19 cellular contexts compared by ENCODE assay signal in the genomic region with DNA sequence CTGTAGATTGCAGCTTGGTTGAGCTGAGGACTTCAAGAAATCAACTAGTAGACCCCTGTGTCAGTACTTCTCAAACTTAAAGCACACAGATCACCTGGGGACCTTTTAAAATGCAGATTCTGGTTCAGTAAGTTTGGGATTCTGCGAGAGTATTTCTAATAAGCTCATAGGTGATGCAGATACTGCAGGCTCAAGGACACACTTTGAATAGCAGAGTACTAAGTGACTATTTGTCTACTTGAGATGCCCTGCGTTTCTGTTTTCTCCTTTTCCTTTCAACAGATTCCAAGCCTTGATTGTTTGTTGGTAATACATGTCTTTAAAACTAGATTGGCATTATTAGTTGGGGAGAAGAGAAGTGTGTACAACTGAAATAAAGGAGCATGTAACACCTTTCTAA. TPM values are rescaled to one million over a fixed set of nuclear protein-coding genes. Genes with fewer than 3 reads are reported as not detected.
DNase-seq lines count a peak whose midpoint lies in the region; ATAC-seq and TF ChIP-seq lines count a peak whose summit lies in the region.
"Had no signal": no experiment of that assay in that cellular context is flagged by ENCODE, and none has a peak within 500 bp of the region (broad histone marks: within the 10 kb centered on the region; RNA-seq: fewer than 3 reads in every experiment).

No MANE protein-coding gene starts in this region.

- peak overlapping the region; percentile 21 for H3K4me2 ChIP-seq in GM23338

- H3K9me2 ChIP-seq in GM23338 (ENCODE audit: insufficient read depth), result no peaks in the 10 kb centered on the region

- no peaks in the 10 kb centered on the region for H3K9me3 Mint-ChIP-seq in CD8-positive, alpha-beta T cell
- H3K9me3 Mint-ChIP-seq in GM23338, result no peaks in the 10 kb centered on the region
- no peaks in the 10 kb centered on the region for H3K9me3 Mint-ChIP-seq in activated CD4-positive, alpha-beta memory T cell treated with anti-CD3 and anti-CD28 coated beads for 36 hours
- H3K9me3 Mint-ChIP-seq in naive thymus-derived CD4-positive, alpha-beta T cell, result no peaks in the 10 kb centered on the region

- POLR2A ChIA-PET in CD8-positive, alpha-beta T cell (lab: Charles Lee), result interaction anchor here (0.7 kb wide), 1 partner anchor 43 kb away, joined by 5 read pairs; a partner anchor contains a TSS
- POLR2A ChIA-PET in activated CD4-positive, alpha-beta memory T cell treated with anti-CD3 and anti-CD28 coated beads for 36 hours (lab: Charles Lee), result interaction anchor here (0.7 to 1.1 kb wide), 5 partner anchors 12 to 147 kb away, joined by 3 read pairs; a partner anchor contains a TSS
- POLR2A ChIA-PET in naive thymus-derived CD4-positive, alpha-beta T cell (lab: Charles Lee), result interaction anchor here (1.1 kb wide), 1 partner anchor 43 kb away, joined by 3 read pairs; a partner anchor contains a TSS

- no peak overlapping the region for H3K27ac ChIP-seq in CD8-positive, alpha-beta T cell (ENCODE audit: low read depth, low read length)
- 0 out of 2 replicates have a peak overlapping the region, but pooled peaks have one; percentile 12 for H3K27ac ChIP-seq in GM23338 (ENCODE audit: low read depth)
- H3K27ac ChIP-seq in naive thymus-derived CD4-positive, alpha-beta T cell (ENCODE audit: low read depth, low read length), result peak overlapping the region; percentile 20

- H3K79me2 ChIP-seq in GM23338 (replicated peaks; ENCODE audit: insufficient read depth), result peaks cover 98% of the 10 kb centered on the region

- no peaks in the 10 kb centered on the region for H3F3A ChIP-seq in GM23338 (replicated peaks; ENCODE audit: low read depth)

- CTCF ChIA-PET in CD8-positive, alpha-beta T cell (lab: Charles Lee), result no interaction called here
- CTCF ChIA-PET in activated CD4-positive, alpha-beta memory T cell treated with anti-CD3 and anti-CD28 coated beads for 36 hours (lab: Charles Lee), result no interaction called here
- CTCF ChIA-PET in naive thymus-derived CD4-positive, alpha-beta T cell (lab: Charles Lee), result no interaction called here

- no peaks in the 10 kb centered on the region for H3K27me3 Mint-ChIP-seq in CD8-positive, alpha-beta T cell (ENCODE audit: low read depth)
- peaks cover 5% of the 10 kb centered on the region for H3K27me3 Mint-ChIP-seq in GM23338 (ENCODE audit: insufficient read depth, low read depth, poor library complexity)
- H3K27me3 Mint-ChIP-seq in activated CD4-positive, alpha-beta memory T cell treated with anti-CD3 and anti-CD28 coated beads for 36 hours, result no peaks in the 10 kb centered on the region
- H3K27me3 Mint-ChIP-seq in naive thymus-derived CD4-positive, alpha-beta T cell, result no peaks in the 10 kb centered on the region
- H3K27me3 Mint-ChIP-seq: progenitor cell of endocrine pancreas had no signal

- H3K4me1 ChIP-seq in CD8-positive, alpha-beta T cell (ENCODE audit: insufficient read depth, low read length), result peaks cover 23% of the 10 kb centered on the region
- peaks cover 27% of the 10 kb centered on the region for H3K4me1 ChIP-seq in GM23338 (ENCODE audit: insufficient read depth)
- peaks cover 2 to 8% of the 10 kb centered on the region in 2 donors for H3K4me1 ChIP-seq in naive thymus-derived CD4-positive, alpha-beta T cell (ENCODE audit: control insufficient read depth in 2 of 2, insufficient read depth in 2 of 2, low read length in 2 of 2)

- peaks cover 54% of the 10 kb centered on the region for H4K20me1 ChIP-seq in GM23338 (replicated peaks; ENCODE audit: insufficient read depth)

- no peak overlapping the region for H3K4me3 ChIP-seq in CD8-positive, alpha-beta T cell (ENCODE audit: low read depth, low read length)
- H3K4me3 ChIP-seq in GM23338, result no peak overlapping the region
- H3K4me3 ChIP-seq in naive thymus-derived CD4-positive, alpha-beta T cell (ENCODE audit: low read length), result no peak overlapping the region
- H3K4me3 ChIP-seq: adrenal gland had no signal

- no peaks in the 10 kb centered on the region for H3K27me3 ChIP-seq in CD8-positive, alpha-beta T cell (ENCODE audit: insufficient read depth, low read length)
- no peaks in the 10 kb centered on the region for H3K27me3 ChIP-seq in GM23338 (ENCODE audit: insufficient read depth)
- H3K27me3 ChIP-seq in naive thymus-derived CD4-positive, alpha-beta T cell (ENCODE audit: control insufficient read depth in 2 of 2, insufficient read depth in 2 of 2, low read length in 2 of 2), result no peaks in the 10 kb centered on the region
- H3K27me3 ChIP-seq: adrenal gland, BE2C had no signal

- no peaks in the 10 kb centered on the region for H3K9me3 ChIP-seq in CD8-positive, alpha-beta T cell (ENCODE audit: low read length)
- no peaks in the 10 kb centered on the region for H3K9me3 ChIP-seq in naive thymus-derived CD4-positive, alpha-beta T cell (ENCODE audit: control insufficient read depth in 2 of 3, low read length in 3 of 3)
- H3K9me3 ChIP-seq: adrenal gland, BE2C had no signal

- no peak for DNase-seq in CD8-positive, alpha-beta T cell
- no peak for DNase-seq in GM23338 (ENCODE audit: low spot score)
- DNase-seq in activated CD4-positive, alpha-beta memory T cell treated with anti-CD3 and anti-CD28 coated beads for 36 hours, result no peak
- no peak for DNase-seq in naive thymus-derived CD4-positive, alpha-beta T cell
- DNase-seq in inferior parietal cortex (ENCODE audit: extremely low spot score), result no peak
- no peak for DNase-seq in NCI-H2029 (lab: John Stamatoyannopoulos, UW)
- no peak for DNase-seq in NCI-H1092 treated with DMSO at 0.1 percent for 48 hours (lab: John Stamatoyannopoulos, UW)
- DNase-seq: activated CD4-positive, alpha-beta T cell treated with anti-CD3 and anti-CD28 coated beads for 1 hour; activated T-cell treated with anti-CD3 and anti-CD28 coated beads, Interleukin-2, amount 50 U/mL, for 1 hour; adrenal gland; BE2C; DMS79 treated with DMSO at 0.1 percent for 48 hours; foreskin fibroblast; IMR-90; NCI-H1105; NK-92 treated with Interleukin-12 subunit alpha and Interleukin-12 subunit beta, amount 100 ng/mL, for 24 hours; small intestine; T-helper 9 cell had no signal

- peak overlapping the region; percentile 21 for H3K27ac Mint-ChIP-seq in CD8-positive, alpha-beta T cell
- H3K27ac Mint-ChIP-seq in GM23338, result no peak overlapping the region; the same call in 1 of the 2 replicates
- H3K27ac Mint-ChIP-seq in activated CD4-positive, alpha-beta memory T cell treated with anti-CD3 and anti-CD28 coated beads for 36 hours, result peak overlapping the region; percentile 55
- H3K27ac Mint-ChIP-seq in naive thymus-derived CD4-positive, alpha-beta T cell, result peak overlapping the region in 7 of 9 donors; percentile 2 to 80 (median 44)
- H3K27ac Mint-ChIP-seq: progenitor cell of endocrine pancreas had no signal

- intact Hi-C loops in CD8-positive, alpha-beta T cell (cut with DNase I, micrococcal nuclease), result loop anchor here in 1 of 2 experiments (10.0 kb wide), 1 partner anchor 632 kb away; a partner anchor contains a TSS
- intact Hi-C loops in activated CD4-positive, alpha-beta memory T cell treated with anti-CD3 and anti-CD28 coated beads for 36 hours (cut with micrococcal nuclease), result loop anchor here (10.0 kb wide), 1 partner anchor 1688 kb away; a partner anchor contains a TSS
- intact Hi-C loops in naive thymus-derived CD4-positive, alpha-beta T cell (cut with micrococcal nuclease), result no loop called here

- H3K36me3 Mint-ChIP-seq in CD8-positive, alpha-beta T cell, result no peaks in the 10 kb centered on the region
- no peaks in the 10 kb centered on the region; the same call in 1 of the 3 replicates for H3K36me3 Mint-ChIP-seq in GM23338 (ENCODE audit: low read depth)
- peaks cover 2% of the 10 kb centered on the region for H3K36me3 Mint-ChIP-seq in activated CD4-positive, alpha-beta memory T cell treated with anti-CD3 and anti-CD28 coated beads for 36 hours
- peaks cover 0 to 13% (median 0%) of the 10 kb centered on the region in 5 donors for H3K36me3 Mint-ChIP-seq in naive thymus-derived CD4-positive, alpha-beta T cell

- H3K4me3 Mint-ChIP-seq in CD8-positive, alpha-beta T cell, result no peak overlapping the region
- peak overlapping the region; percentile 11; the same call in 1 of the 3 replicates for H3K4me3 Mint-ChIP-seq in GM23338
- H3K4me3 Mint-ChIP-seq in activated CD4-positive, alpha-beta memory T cell treated with anti-CD3 and anti-CD28 coated beads for 36 hours, result no peak overlapping the region
- H3K4me3 Mint-ChIP-seq in naive thymus-derived CD4-positive, alpha-beta T cell, result peak overlapping the region in 1 of 10 donors; percentile 22

- no peak for TF ChIP-seq CTCF in CD8-positive, alpha-beta T cell (IDR thresholded peaks at IDR 0.05)
- no peak for TF ChIP-seq CTCF in GM23338 (conservative IDR thresholded peaks at IDR 0.05; ENCODE audit: low read depth in 2 of 2)

- peaks cover 56% of the 10 kb centered on the region for H3K4me1 Mint-ChIP-seq in CD8-positive, alpha-beta T cell (ENCODE audit: low read depth)
- peaks cover 44% of the 10 kb centered on the region for H3K4me1 Mint-ChIP-seq in GM23338
- H3K4me1 Mint-ChIP-seq in activated CD4-positive, alpha-beta memory T cell treated with anti-CD3 and anti-CD28 coated beads for 36 hours (ENCODE audit: low read depth), result peaks cover 54% of the 10 kb centered on the region
- peaks cover 30 to 62% (median 56%) of the 10 kb centered on the region in 7 donors for H3K4me1 Mint-ChIP-seq in naive thymus-derived CD4-positive, alpha-beta T cell

- no peak overlapping the region for H2AFZ ChIP-seq in GM23338

- no peaks in the 10 kb centered on the region for H3K36me3 ChIP-seq in CD8-positive, alpha-beta T cell (ENCODE audit: insufficient read depth, low read length)
- no peaks in the 10 kb centered on the region for H3K36me3 ChIP-seq in GM23338 (ENCODE audit: insufficient read depth)
- H3K36me3 ChIP-seq in naive thymus-derived CD4-positive, alpha-beta T cell (ENCODE audit: control insufficient read depth in 2 of 3, insufficient read depth in 3 of 3, low read length in 3 of 3), result no peaks in the 10 kb centered on the region
- H3K36me3 ChIP-seq: adrenal gland, BE2C had no signal

- no peak for ATAC-seq in CD8-positive, alpha-beta T cell
- no peak for ATAC-seq in GM23338
- no peak for ATAC-seq in naive thymus-derived CD4-positive, alpha-beta T cell

TF ChIP-seq in GM23338, 12 proteins besides CTCF, POLR2A, EP300 and RAD21 (continues in another document):
- no peak for TF ChIP-seq ZNF331 (CRISPR knock-in tag; IDR thresholded peaks at IDR 0.05; ENCODE audit: low read depth)

RNA-seq across cellular contexts. Expression of a gene that starts 6.7 kb away (rescaled TPM):
- 1 to 10 TPM; 8.7 to 8.9 TPM for total RNA-seq in CD8-positive, alpha-beta T cell
- 56.7 and 59.0 TPM in 2 replicates for total RNA-seq in GM23338 (2014; rRNA removed; shearing (Covaris generic))
- polyA plus RNA-seq in GM23338 (2016; fragmentation: Nextera tagmentation; extraction: Ambion mirVana), result 10.8 and 11.2 TPM in 2 replicates
- 10 to 100 TPM; 40.8 to 43.5 TPM for total RNA-seq in activated CD4-positive, alpha-beta memory T cell treated with anti-CD3 and anti-CD28 coated beads for 36 hours
- 10 to 100 TPM; 16.0 to 35.2 (median 19.8) TPM for total RNA-seq in naive thymus-derived CD4-positive, alpha-beta T cell
- 1 to 10 TPM; 3.9 to 4.2 TPM for polyA plus RNA-seq in naive thymus-derived CD4-positive, alpha-beta T cell

RNA-seq across cellular contexts. Expression of a gene that starts 42.7 kb away (rescaled TPM):
- total RNA-seq in CD8-positive, alpha-beta T cell, result 10 to 100 TPM; 28.9 to 34.3 TPM
- total RNA-seq in GM23338 (2014; rRNA removed; shearing (Covaris generic)), result 12.7 and 16.2 TPM in 2 replicates
- polyA plus RNA-seq in GM23338 (2016; fragmentation: Nextera tagmentation; extraction: Ambion mirVana), result 18.7 and 19.9 TPM in 2 replicates
- total RNA-seq in activated CD4-positive, alpha-beta memory T cell treated with anti-CD3 and anti-CD28 coated beads for 36 hours, result 10 to 100 TPM; 18.7 to 22.1 TPM
- total RNA-seq in naive thymus-derived CD4-positive, alpha-beta T cell, result 10 to 100 TPM; 26.9 to 53.1 (median 43.6) TPM
- 10 to 100 TPM; 21.9 to 22.8 TPM for polyA plus RNA-seq in naive thymus-derived CD4-positive, alpha-beta T cell
